Comparison of ENCODE assay signal across 24 cellular contexts in genomic region chr15:69282128-69282743, GRCh38. TPM values are rescaled to one million over a fixed set of nuclear protein-coding genes. Genes with fewer than 3 reads are reported as not detected.
DNase-seq lines count a peak whose midpoint lies in the region; ATAC-seq, FAIRE-seq and TF ChIP-seq lines count a peak whose summit lies in the region.
"Had no signal": no experiment of that assay in that cellular context is flagged by ENCODE, and none has a peak within 500 bp of the region (broad histone marks: within the 10 kb centered on the region; RNA-seq: fewer than 3 reads in every experiment).

No MANE protein-coding gene starts in this region.

- 67% methylated on average over 9 of the region's 9 CpGs for WGBS in HepG2 (ENCODE audit: low lambda C conversion rate)
- 80% methylated on average over 2 of the region's 9 CpGs for WGBS in right lobe of liver (ENCODE audit: insufficient coverage, low coverage, low lambda C conversion rate, missing lambda C conversion rate)
- WGBS in endodermal cell (ENCODE audit: insufficient coverage in 1 of 2, insufficient read length in 1 of 2), 2 experiments: 93 to 98% methylated on average over 7 to 9 of the region's 9 CpGs

- intact Hi-C loops in HepG2 (cut with micrococcal nuclease; ENCODE audit: unreplicated experiment): no loop called here
- intact Hi-C loops in right lobe of liver (cut with DNase I): no loop called here

- no peaks in the 10 kb centered on the region for H3K9me3 Mint-ChIP-seq in endodermal cell
- no peaks in the 10 kb centered on the region for H3K9me3 Mint-ChIP-seq in nephron
- H3K9me3 Mint-ChIP-seq in activated CD8-positive, alpha-beta T cell treated with anti-CD3 and anti-CD28 coated beads, Interleukin-2, amount 10 ng/mL, durations not matched to agents 7 days and 5 days (ENCODE audit: insufficient read depth): no peaks in the 10 kb centered on the region
- H3K9me3 Mint-ChIP-seq: HFFc6 had no signal

- H3K4me2 ChIP-seq in HepG2 (ENCODE audit: low read depth, low read length): no peak overlapping the region
- H3K4me2 ChIP-seq: A549; BLaER1 treated with 17β-estradiol and CSF1 and Interleukin-3, amounts not matched to agents 10 nM and 100 nM had no signal

- BruUV-seq in HepG2 (replicated peaks; lab: Mats Ljungman, UMichigan): no TSS peak

- no peaks in the 10 kb centered on the region for H3K79me2 ChIP-seq in HepG2 (ENCODE audit: insufficient read depth, low read length)

- no peak overlapping the region for H3K27ac Mint-ChIP-seq in endodermal cell
- peak overlapping the region in 2 of 3 experiments; percentile 45 to 70 for H3K27ac Mint-ChIP-seq in nephron
- no peak overlapping the region for H3K27ac Mint-ChIP-seq in activated CD8-positive, alpha-beta T cell treated with anti-CD3 and anti-CD28 coated beads, Interleukin-2, amount 10 ng/mL, durations not matched to agents 7 days and 5 days
- H3K27ac Mint-ChIP-seq: CD4-positive, alpha-beta memory T cell; HFFc6 had no signal

- no peak overlapping the region for H2AFZ ChIP-seq in HepG2 (ENCODE audit: low read length)

- H3K27me3 Mint-ChIP-seq in endodermal cell (ENCODE audit: insufficient read depth) (no peaks in the 10 kb centered on the region), nephron (ENCODE audit: low read depth) (peaks cover 2% of the 10 kb centered on the region)
- no peaks in the 10 kb centered on the region for H3K27me3 Mint-ChIP-seq in activated CD8-positive, alpha-beta T cell treated with anti-CD3 and anti-CD28 coated beads, Interleukin-2, amount 10 ng/mL, durations not matched to agents 7 days and 5 days (ENCODE audit: low read depth)

- H3K4me1 ChIP-seq in HepG2 (ENCODE audit: insufficient read depth, low read length): peaks cover 4% of the 10 kb centered on the region
- H3K4me1 ChIP-seq in right lobe of liver: no peaks in the 10 kb centered on the region
- peaks cover 16% of the 10 kb centered on the region for H3K4me1 ChIP-seq in endodermal cell (ENCODE audit: control insufficient read depth, insufficient read depth, low read length)
- H3K4me1 ChIP-seq: A549, BE2C, HAP-1 had no signal

- H3K9me3 ChIP-seq in HepG2 (ENCODE audit: low read length) (no peaks in the 10 kb centered on the region), right lobe of liver (no peaks in the 10 kb centered on the region), endodermal cell (ENCODE audit: control insufficient read depth, low read length) (no peaks in the 10 kb centered on the region)
- H3K9me3 ChIP-seq: A549; BE2C; BLaER1 treated with 17β-estradiol and CSF1 and Interleukin-3, amounts not matched to agents 10 nM and 100 nM; HAP-1 had no signal

- TF ChIP-seq RAD21 in HepG2 (CRISPR knock-in tag; IDR thresholded peaks at IDR 0.05): no peak

- CTCF ChIA-PET in HepG2 (lab: Yijun Ruan, JAX; ENCODE audit: low intra/inter-chr PET ratio, low total read pairs): no interaction called here
- CTCF ChIA-PET in activated CD8-positive, alpha-beta T cell treated with anti-CD3 and anti-CD28 coated beads, Interleukin-2, amount 10 ng/mL, durations not matched to agents 7 days and 5 days (lab: Charles Lee): no interaction called here

- H3K36me3 ChIP-seq in HepG2 (replicated peaks in 1 of 2; ENCODE audit: control insufficient read depth in 1 of 2, insufficient read depth in 2 of 2, low read length in 2 of 2) (no peaks in the 10 kb centered on the region), right lobe of liver (no peaks in the 10 kb centered on the region), endodermal cell (ENCODE audit: control insufficient read depth, insufficient read depth, low read length) (no peaks in the 10 kb centered on the region)
- H3K36me3 ChIP-seq: BE2C; BLaER1 treated with 17β-estradiol and CSF1 and Interleukin-3, amounts not matched to agents 10 nM and 100 nM; HAP-1 had no signal

- peaks cover 0 to 17% of the 10 kb centered on the region in 2 experiments; a peak in 2 of 5 replicates for H3K27me3 ChIP-seq in HepG2 (ENCODE audit: control insufficient read depth in 1 of 2, insufficient read depth in 2 of 2, low read length in 2 of 2)
- H3K27me3 ChIP-seq in right lobe of liver: no peaks in the 10 kb centered on the region
- H3K27me3 ChIP-seq in endodermal cell (ENCODE audit: control insufficient read depth, insufficient read depth, low read length, poor library complexity, severe bottlenecking): no peaks in the 10 kb centered on the region
- H3K27me3 ChIP-seq: BE2C; BLaER1 treated with 17β-estradiol and CSF1 and Interleukin-3, amounts not matched to agents 10 nM and 100 nM had no signal

- no peak overlapping the region for H3K4me3 Mint-ChIP-seq in endodermal cell
- no peak overlapping the region for H3K4me3 Mint-ChIP-seq in nephron
- H3K4me3 Mint-ChIP-seq in activated CD8-positive, alpha-beta T cell treated with anti-CD3 and anti-CD28 coated beads, Interleukin-2, amount 10 ng/mL, durations not matched to agents 7 days and 5 days: no peak overlapping the region
- H3K4me3 Mint-ChIP-seq: CD4-positive, alpha-beta memory T cell; HFFc6 had no signal

- TF ChIP-seq CTCF in HepG2 (CRISPR knock-in tag; IDR thresholded peaks at IDR 0.05) (no peak), right lobe of liver (IDR thresholded peaks at IDR 0.05) (no peak), endodermal cell (conservative IDR thresholded peaks at IDR 0.05) (no peak), nephron (IDR thresholded peaks at IDR 0.05; ENCODE audit: unreplicated experiment in 3 of 3) (no peak)

- TF ChIP-seq EP300 in HepG2 (IDR thresholded peaks at IDR 0.05; ENCODE audit: low read depth in 2 of 2, low read length in 2 of 2) (no peak), HepG2 (CRISPR knock-in tag; IDR thresholded peaks at IDR 0.05; ENCODE audit: borderline replicate concordance) (no peak)

- no peaks in the 10 kb centered on the region for H4K20me1 ChIP-seq in HepG2 (ENCODE audit: insufficient read depth, low read length)
- H4K20me1 ChIP-seq: BLaER1 treated with 17β-estradiol and CSF1 and Interleukin-3, amounts not matched to agents 10 nM and 100 nM had no signal

- no peak for TF ChIP-seq POLR2A in HepG2 (IDR thresholded peaks at IDR 0.05; ENCODE audit: insufficient read depth in 1 of 2, low read depth in 2 of 2, low read length in 2 of 2)
- TF ChIP-seq POLR2A in right lobe of liver (IDR thresholded peaks at IDR 0.05): no peak
- no peak for TF ChIP-seq POLR2A in GM12892 (IDR thresholded peaks at IDR 0.05; ENCODE audit: low read depth, low read length)

- no peak overlapping the region for H3K27ac ChIP-seq in HepG2 (ENCODE audit: extremely low read length, insufficient read depth, low read length)
- no peak overlapping the region for H3K27ac ChIP-seq in right lobe of liver
- H3K27ac ChIP-seq in endodermal cell (ENCODE audit: low read depth, low read length): no peak overlapping the region
- H3K27ac ChIP-seq: A549; BLaER1 treated with 17β-estradiol and CSF1 and Interleukin-3, amounts not matched to agents 10 nM and 100 nM had no signal

- POLR2A ChIA-PET in HepG2 (lab: Yijun Ruan, JAX): no interaction called here
- POLR2A ChIA-PET in activated CD8-positive, alpha-beta T cell treated with anti-CD3 and anti-CD28 coated beads, Interleukin-2, amount 10 ng/mL, durations not matched to agents 7 days and 5 days (lab: Charles Lee): no interaction called here

- no peak for DNase-seq in HepG2 (ENCODE audit: low spot score)
- no peak for DNase-seq in right lobe of liver
- DNase-seq in endodermal cell: peak; percentile 19
- DNase-seq in stimulated activated CD4-positive, alpha-beta T cell treated with anti-CD3 and anti-CD28 coated beads, Interleukin-2, amount 100 ng/mL, for 24 hours: no peak
- no peak for DNase-seq in GM12892 (ENCODE audit: insufficient read length)
- DNase-seq in activated CD8-positive, alpha-beta T cell treated with anti-CD3 and anti-CD28 coated beads, Interleukin-2, amount 10 ng/mL, durations not matched to agents 7 days and 5 days: no peak
- DNase-seq: 8988T; ACHN; AML-193; BE2C; Calu3; CD4-positive, alpha-beta memory T cell; COR-L47; DMS53; DMS79 treated with DMSO at 0.1 percent for 48 hours; GF-D8; GOT3; HFFc6 had no signal

- H3K4me1 Mint-ChIP-seq in endodermal cell (peaks cover 27% of the 10 kb centered on the region), nephron (peaks cover 28% of the 10 kb centered on the region)
- no peaks in the 10 kb centered on the region for H3K4me1 Mint-ChIP-seq in activated CD8-positive, alpha-beta T cell treated with anti-CD3 and anti-CD28 coated beads, Interleukin-2, amount 10 ng/mL, durations not matched to agents 7 days and 5 days (ENCODE audit: low read depth)
- H3K4me1 Mint-ChIP-seq: CD4-positive, alpha-beta memory T cell had no signal

- no peak overlapping the region for H3K4me3 ChIP-seq in HepG2 (replicated peaks in 1 of 3; ENCODE audit: insufficient read depth in 1 of 3, low read depth in 2 of 3, low read length in 3 of 3)
- no peak overlapping the region for H3K4me3 ChIP-seq in right lobe of liver
- no peak overlapping the region for H3K4me3 ChIP-seq in endodermal cell (ENCODE audit: low read length)
- H3K4me3 ChIP-seq: A549; BLaER1 treated with 17β-estradiol and CSF1 and Interleukin-3, amounts not matched to agents 10 nM and 100 nM; HAP-1 had no signal

- FAIRE-seq in HepG2 (lab: Jason Lieb, UNC): no peak
- FAIRE-seq in GM12892 (lab: Jason Lieb, UNC): no peak
- FAIRE-seq: A549, GM12891, H54 had no signal

- H3K9ac ChIP-seq in HepG2 (ENCODE audit: insufficient read depth, low read depth, low read length) (no peak overlapping the region), endodermal cell (ENCODE audit: extremely low read depth, low read length, poor library complexity, severe bottlenecking) (no peak overlapping the region)
- H3K9ac ChIP-seq: BLaER1 treated with 17β-estradiol and CSF1 and Interleukin-3, amounts not matched to agents 10 nM and 100 nM had no signal

- H3K36me3 Mint-ChIP-seq in endodermal cell (ENCODE audit: low read depth): peaks cover 1% of the 10 kb centered on the region
- H3K36me3 Mint-ChIP-seq in nephron (ENCODE audit: low read depth): no peaks in the 10 kb centered on the region
- H3K36me3 Mint-ChIP-seq in activated CD8-positive, alpha-beta T cell treated with anti-CD3 and anti-CD28 coated beads, Interleukin-2, amount 10 ng/mL, durations not matched to agents 7 days and 5 days (ENCODE audit: low read depth): no peaks in the 10 kb centered on the region
- H3K36me3 Mint-ChIP-seq: CD4-positive, alpha-beta memory T cell had no signal

- ATAC-seq in HepG2: no peak
- no peak for ATAC-seq in right lobe of liver
- ATAC-seq in activated CD8-positive, alpha-beta T cell treated with anti-CD3 and anti-CD28 coated beads, Interleukin-2, amount 10 ng/mL, durations not matched to agents 7 days and 5 days: no peak
- ATAC-seq: A549 had no signal

- in situ Hi-C loops in HepG2 (cut with HindIII; ENCODE audit: extremely low pct_ligation_motif_present, low pct_unique_long_range_greater_than_20kb): no loop called here

RNA-seq across cellular contexts. Expression of gene PAQR5, which starts 16.5 kb away (rescaled TPM):
- total RNA-seq in HepG2 (2016; rRNA removed; fragmentation: Illumina TruSeq; extraction: Trizol) (0.11 and 0.53 TPM in 2 replicates), right lobe of liver (1 to 10 TPM in 3 of 6 experiments, under 1 TPM in 3; 0.28 to 3.0 (median 0.98) TPM), endodermal cell (10 to 100 TPM; 43.6 to 55.6 TPM)
- 0.62 TPM in 1 of 2 replicates, not detected in the other for total RNA-seq in HepG2 (2016; cell fraction: cytosol; rRNA removed; fragmentation: Illumina TruSeq; extraction: Trizol; ENCODE audit: low read depth)
- total RNA-seq in HepG2 (2016; cell fraction: insoluble cytoplasmic fraction; rRNA removed; fragmentation: Illumina TruSeq; extraction: Trizol): 0.22 and 0.37 TPM in 2 replicates
- 0.56 and 0.72 TPM in 2 replicates for total RNA-seq in HepG2 (2016; cell fraction: membrane; rRNA removed; fragmentation: Illumina TruSeq; extraction: Trizol)
- 0.19 and 0.25 TPM in 2 replicates for total RNA-seq in HepG2 (2016; cell fraction: nucleus; rRNA removed; fragmentation: Illumina TruSeq; extraction: Trizol)
- polyA plus RNA-seq in HepG2 (2011; rRNA removed): 1.3 and 1.4 TPM in 2 replicates
- 1.4 and 2.3 TPM in 2 replicates for polyA plus RNA-seq in HepG2 (2011; cell fraction: cytosol; rRNA removed)
- polyA plus RNA-seq in HepG2 (2011; cell fraction: nucleus; rRNA removed): 0.56 and 1.2 TPM in 2 replicates
- polyA plus RNA-seq in HepG2 (2012): 0.72 and 3.1 TPM in 2 replicates
- 0.37 and 0.63 TPM in 2 replicates for polyA plus RNA-seq in HepG2 (2016; cell fraction: cytosol; fragmentation: Illumina TruSeq; extraction: Trizol; ENCODE audit: low read depth)
- 0.15 and 0.24 TPM in 2 replicates for polyA plus RNA-seq in HepG2 (2016; cell fraction: insoluble cytoplasmic fraction; fragmentation: Illumina TruSeq; extraction: Trizol; ENCODE audit: low read depth)
- polyA plus RNA-seq in HepG2 (2016; cell fraction: membrane; fragmentation: Illumina TruSeq; extraction: Trizol; ENCODE audit: low read depth): 0.45 and 0.46 TPM in 2 replicates
- polyA plus RNA-seq in HepG2 (2016; cell fraction: nucleus; fragmentation: Illumina TruSeq; extraction: Trizol; ENCODE audit: insufficient read depth, low read depth): 0.29 and 0.81 TPM in 2 replicates
- 13.5 and 247 TPM in 2 replicates for polyA minus RNA-seq in HepG2 (2011; rRNA and poly(A)+ RNA removed; ENCODE audit: low replicate concordance)
- 0.97 and 2.9 TPM in 2 replicates for polyA minus RNA-seq in HepG2 (2011; cell fraction: cytosol; rRNA and poly(A)+ RNA removed)
- 1.3 and 1.9 TPM in 2 replicates for polyA minus RNA-seq in HepG2 (2011; cell fraction: nucleus; rRNA and poly(A)+ RNA removed)
- polyA plus RNA-seq in endodermal cell (2013, experiment 1 of 2): 4.9 TPM
- polyA plus RNA-seq in endodermal cell (2013, experiment 2 of 2): 4.1 TPM
- polyA plus RNA-seq in GM12892 (2012; ENCODE audit: missing spikeins): not detected
- total RNA-seq in activated CD8-positive, alpha-beta T cell treated with anti-CD3 and anti-CD28 coated beads, Interleukin-2, amount 10 ng/mL, durations not matched to agents 7 days and 5 days: not detected
- polyA plus RNA-seq: CD4-positive, alpha-beta memory T cell had no signal

Comparison
In these comparisons a context has a peak if more than half of its experiments do, and no peak if none do; other contexts are left out.
1. H3K27ac Mint-ChIP-seq: peak in nephron (2 of 3); none in endodermal cell (single experiment) and activated CD8-positive, alpha-beta T cell treated with anti-CD3 and anti-CD28 coated beads, Interleukin-2, amount 10 ng/mL, durations not matched to agents 7 days and 5 days (single experiment).
2. RNA of gene PAQR5, which starts 16.5 kb away (total RNA-seq): 43.6 to 55.6 TPM in endodermal cell; 0.28 to 3.0 TPM in right lobe of liver, 0.11 to 0.72 TPM in HepG2 and not detected in activated CD8-positive, alpha-beta T cell treated with anti-CD3 and anti-CD28 coated beads, Interleukin-2, amount 10 ng/mL, durations not matched to agents 7 days and 5 days; every median in the first group is over 10 times any median in the second.